Comparison of ENCODE assay signal across 27 cellular contexts in the genomic region with DNA sequence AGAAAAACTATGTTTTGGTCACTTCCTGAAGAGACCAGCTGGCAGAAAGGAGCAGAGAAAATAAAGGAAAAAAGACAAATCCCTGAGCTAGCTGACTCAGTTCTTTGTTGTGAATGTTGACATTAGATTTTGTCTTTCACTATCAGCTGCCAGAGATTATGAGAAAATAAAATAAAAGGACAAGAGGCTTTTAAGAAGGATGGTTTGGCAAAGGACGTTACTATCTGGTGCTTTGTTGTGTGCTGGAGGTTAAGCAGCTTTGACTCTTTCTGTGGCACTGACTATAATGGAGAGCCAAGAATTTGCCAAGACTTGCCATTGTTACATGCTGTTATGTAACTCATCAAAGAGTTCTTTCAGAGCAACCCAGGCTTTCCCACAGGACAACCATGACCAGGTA. TPM values are rescaled to one million over a fixed set of nuclear protein-coding genes. Genes with fewer than 3 reads are reported as not detected.
A peak's percentile ranks its signal among the peaks of the same experiment; 100 is the strongest.
DNase-seq lines count a peak whose midpoint lies in the region; ATAC-seq, FAIRE-seq and TF ChIP-seq lines count a peak whose summit lies in the region.
"Had no signal": no experiment of that assay in that cellular context is flagged by ENCODE, and none has a peak within 500 bp of the region (broad histone marks: within the 10 kb centered on the region; RNA-seq: fewer than 3 reads in every experiment).

No MANE protein-coding gene starts in this region.

- no peak for FAIRE-seq in endothelial cell of umbilical vein (lab: Jason Lieb, UNC)

- H2AFZ ChIP-seq in ACC112 (ENCODE audit: low read length, unreplicated experiment): peak overlapping the region; percentile 61
- no peak overlapping the region for H2AFZ ChIP-seq in endothelial cell of umbilical vein (ENCODE audit: low read depth, low read length)
- peak overlapping the region; percentile 82 for H2AFZ ChIP-seq in neuronal stem cell (ENCODE audit: low read length)

- no peak overlapping the region for H2BK12ac ChIP-seq in neuronal stem cell (ENCODE audit: low read length)

- intact Hi-C loops in endothelial cell of umbilical vein (cut with micrococcal nuclease) (no loop called here), heart right ventricle (cut with DNase I) (no loop called here), upper lobe of right lung (cut with DNase I) (no loop called here)

- H3K9me1 ChIP-seq in endothelial cell of umbilical vein (replicated peaks; ENCODE audit: control insufficient read depth, extremely low read depth, insufficient read depth, low read length): no peaks in the 10 kb centered on the region

- DNase-seq in NCI-H2196 (lab: John Stamatoyannopoulos, UW; ENCODE audit: unreplicated experiment) (peak; percentile 8), endothelial cell of umbilical vein (ENCODE audit: low read depth, low spot score) (peak; percentile 10), neuronal stem cell (ENCODE audit: low spot score) (peak; percentile 6), heart right ventricle (no peak), OCI-M1 (lab: John Stamatoyannopoulos, UW) (no peak), upper lobe of right lung (no peak), putamen (ENCODE audit: low spot score) (no peak)
- DNase-seq: ACHN; activated CD8-positive, alpha-beta memory T cell treated with anti-CD3 and anti-CD28 coated beads, Interleukin-2, amount 50 U/mL, for 48 hours; activated gamma-delta T cell treated with Interleukin-2 at 50 U/mL for 16 hours; dermis blood vessel endothelial cell; left colon; NCI-H1436 treated with DMSO at 0.1 percent for 48 hours; NCI-H2227 treated with DMSO at 0.1 percent for 48 hours; right cardiac atrium; substantia nigra had no signal

- H3K9ac ChIP-seq in endothelial cell of umbilical vein (replicated peaks; ENCODE audit: extremely low read depth, insufficient read depth, low read length) (no peak overlapping the region), neuronal stem cell (ENCODE audit: low read depth, low read length, poor library complexity) (no peak overlapping the region)

- TF ChIP-seq CTCF in endothelial cell of umbilical vein (IDR thresholded peaks at IDR 0.05; ENCODE audit: extremely low read depth in 1 of 2, insufficient read depth in 1 of 2, low read depth in 1 of 2, low read length in 2 of 2) (no peak), heart right ventricle (IDR thresholded peaks at IDR 0.05) (no peak), upper lobe of right lung (IDR thresholded peaks at IDR 0.05) (no peak)

- H2BK5ac ChIP-seq in neuronal stem cell (ENCODE audit: low read length): no peak overlapping the region

- no peak overlapping the region for H2AK5ac ChIP-seq in neuronal stem cell (ENCODE audit: low read depth, low read length)

- H3K4me1 ChIP-seq in ACC112 (ENCODE audit: control insufficient read depth, insufficient read depth, low read length, unreplicated experiment) (peaks cover 25% of the 10 kb centered on the region), endothelial cell of umbilical vein (ENCODE audit: control insufficient read depth, extremely low read depth, insufficient read depth, low read length) (no peaks in the 10 kb centered on the region), neuronal stem cell (ENCODE audit: control insufficient read depth in 2 of 2, insufficient read depth in 1 of 2, low read depth in 1 of 2, low read length in 2 of 2) (peaks cover 5 to 7% of the 10 kb centered on the region in 2 donors), heart right ventricle (no peaks in the 10 kb centered on the region), upper lobe of right lung (no peaks in the 10 kb centered on the region)

- no peak overlapping the region for H3K4ac ChIP-seq in neuronal stem cell (ENCODE audit: low read length)

- no peak overlapping the region for H4K8ac ChIP-seq in neuronal stem cell (ENCODE audit: low read depth, low read length)

- POLR2A ChIA-PET in endothelial cell of umbilical vein (lab: Charles Lee): no interaction called here

- H3K4me3 ChIP-seq in ACC112 (ENCODE audit: low read depth, low read length) (no peak overlapping the region), endothelial cell of umbilical vein (replicated peaks in 1 of 3; ENCODE audit: insufficient read depth in 1 of 3, low read depth in 1 of 3, low read length in 3 of 3) (no peak overlapping the region), neuronal stem cell (ENCODE audit: low read length in 2 of 2) (no peak overlapping the region), heart right ventricle (no peak overlapping the region), upper lobe of right lung (no peak overlapping the region)
- H3K4me3 ChIP-seq: cardiac muscle cell had no signal

- H4K20me1 ChIP-seq in endothelial cell of umbilical vein (replicated peaks; ENCODE audit: control insufficient read depth, extremely low read depth, insufficient read depth, low read length): no peaks in the 10 kb centered on the region

- dilution Hi-C loops in endothelial cell of umbilical vein (cut with MboI; ENCODE audit: extremely low pct_ligation_motif_present, low sequenced_read_pairs): no loop called here

- H3K79me2 ChIP-seq in ACC112 (ENCODE audit: control insufficient read depth, insufficient read depth, low read length, unreplicated experiment) (no peaks in the 10 kb centered on the region), endothelial cell of umbilical vein (ENCODE audit: control insufficient read depth, insufficient read depth, low read length) (no peaks in the 10 kb centered on the region)

- no peak overlapping the region for H2BK15ac ChIP-seq in neuronal stem cell (ENCODE audit: low read length)

- H3K36me3 ChIP-seq in ACC112 (ENCODE audit: insufficient read depth, low read length) (no peaks in the 10 kb centered on the region), endothelial cell of umbilical vein (ENCODE audit: control insufficient read depth in 2 of 2, extremely low read depth in 1 of 2, insufficient read depth in 2 of 2, low read length in 2 of 2) (no peaks in the 10 kb centered on the region), neuronal stem cell (replicated peaks in 1 of 2; ENCODE audit: control insufficient read depth in 2 of 2, insufficient read depth in 2 of 2, low read length in 2 of 2) (no peaks in the 10 kb centered on the region), heart right ventricle (no peaks in the 10 kb centered on the region), upper lobe of right lung (no peaks in the 10 kb centered on the region)
- H3K36me3 ChIP-seq: cardiac muscle cell had no signal

- H3K27me3 ChIP-seq in ACC112 (ENCODE audit: insufficient read depth, low read length) (no peaks in the 10 kb centered on the region), endothelial cell of umbilical vein (ENCODE audit: control insufficient read depth in 2 of 2, insufficient read depth in 2 of 2, low read length in 2 of 2) (no peaks in the 10 kb centered on the region), neuronal stem cell (ENCODE audit: control insufficient read depth in 3 of 3, insufficient read depth in 3 of 3, low read depth in 1 of 3, low read length in 3 of 3) (no peaks in the 10 kb centered on the region), heart right ventricle (no peaks in the 10 kb centered on the region), upper lobe of right lung (no peaks in the 10 kb centered on the region)
- H3K27me3 ChIP-seq: cardiac muscle cell had no signal

- H3K27ac ChIP-seq in ACC112 (ENCODE audit: low read depth, low read length) (no peak overlapping the region), endothelial cell of umbilical vein (ENCODE audit: insufficient read depth, low read depth, low read length) (no peak overlapping the region), neuronal stem cell (replicated peaks; ENCODE audit: low read length) (no peak overlapping the region), heart right ventricle (no peak overlapping the region), upper lobe of right lung (no peak overlapping the region)
- H3K27ac ChIP-seq: cardiac muscle cell, HL-60 had no signal

- no peaks in the 10 kb centered on the region for H3K79me1 ChIP-seq in neuronal stem cell (ENCODE audit: low read depth, low read length)

- no TSS peak for BruUV-seq in endothelial cell of umbilical vein (replicated peaks; lab: Mats Ljungman, UMichigan)

- H2BK120ac ChIP-seq in neuronal stem cell (ENCODE audit: low read depth, low read length): no peak overlapping the region

- TF ChIP-seq POLR2A in endothelial cell of umbilical vein (IDR thresholded peaks at IDR 0.05; ENCODE audit: low read depth, low read length): no peak

- H3K23ac ChIP-seq in neuronal stem cell (ENCODE audit: low read depth, low read length, poor library complexity): no peak overlapping the region

- no peak for ATAC-seq in heart right ventricle
- no peak for ATAC-seq in upper lobe of right lung
- ATAC-seq: left colon, Panc1, right cardiac atrium had no signal

- CTCF ChIA-PET in endothelial cell of umbilical vein (lab: Charles Lee): interaction anchor here (1.5 to 1.8 kb wide), 2 partner anchors 9 to 19 kb away, joined by 3 to 5 read pairs; no protein-coding TSS in a partner anchor

- H3K14ac ChIP-seq in neuronal stem cell (ENCODE audit: low read length): no peak overlapping the region

- H4K91ac ChIP-seq in neuronal stem cell (ENCODE audit: low read depth, low read length, poor library complexity): no peak overlapping the region

- no CpG with 5 or more reads among the region's 1 CpG for WGBS in neuronal stem cell (ENCODE audit: extremely low coverage in 2 of 2, insufficient read length in 2 of 2, insufficient replicate concordance in 1 of 2), 2 donors
- WGBS in heart right ventricle, 2 donors: 52 to 61% methylated on average over 1 of the region's 1 CpG

- H3K9me3 ChIP-seq in endothelial cell of umbilical vein (replicated peaks; ENCODE audit: control insufficient read depth, insufficient read depth, low read length) (no peaks in the 10 kb centered on the region), neuronal stem cell (replicated peaks in 1 of 2; ENCODE audit: control insufficient read depth in 2 of 2, insufficient read depth in 1 of 2, low read depth in 1 of 2, low read length in 2 of 2) (peaks cover 0 to 1% of the 10 kb centered on the region in 2 donors), heart right ventricle (no peaks in the 10 kb centered on the region), upper lobe of right lung (no peaks in the 10 kb centered on the region)

- no peak overlapping the region for H3K4me2 ChIP-seq in endothelial cell of umbilical vein (ENCODE audit: insufficient read depth, low read length)
- H3K4me2 ChIP-seq in neuronal stem cell (ENCODE audit: insufficient read depth, low read length, poor library complexity, severe bottlenecking): no peak overlapping the region

- no peak overlapping the region for H3K18ac ChIP-seq in neuronal stem cell (ENCODE audit: low read length)

RNA-seq across cellular contexts. Expression of a gene that starts 12.1 kb away (rescaled TPM):
- total RNA-seq in endothelial cell of umbilical vein (not detected in 2 replicates), heart right ventricle (1 to 10 TPM; 2.1 to 6.5 (median 4.0) TPM), upper lobe of right lung (not detected)
- polyA plus RNA-seq in endothelial cell of umbilical vein (not detected in 2 replicates), heart right ventricle (1 to 10 TPM in 1 of 2 donors, under 1 TPM in 1; 0.95 to 1.2 TPM)
- polyA plus RNA-seq in endothelial cell of umbilical vein (2011; cell fraction: cytosol; rRNA removed): not detected in 2 replicates
- 0.04 TPM in 1 of 2 replicates, not detected in the other for polyA plus RNA-seq in endothelial cell of umbilical vein (2011; cell fraction: nucleus; rRNA removed)
- polyA plus RNA-seq in endothelial cell of umbilical vein (2012): not detected in 2 replicates
- not detected in 2 replicates for polyA minus RNA-seq in endothelial cell of umbilical vein
- not detected for polyA minus RNA-seq in endothelial cell of umbilical vein (2011; cell fraction: cytosol; rRNA and poly(A)+ RNA removed)
- polyA minus RNA-seq in endothelial cell of umbilical vein (2011; cell fraction: nucleus; rRNA and poly(A)+ RNA removed): not detected in 2 replicates
- not detected for polyA plus RNA-seq in neuronal stem cell (2013, experiment 1 of 2)
- not detected for polyA plus RNA-seq in neuronal stem cell (2013, experiment 2 of 2)
- total RNA-seq: cardiac muscle cell; dermis blood vessel endothelial cell; epithelial cell of proximal tubule; MCF 10A; mesothelial cell of epicardium; T-helper 2 cell treated with Interferon-gamma antibody and Interleukin-4, amounts not matched to agents 100 ng/mL and 5 ng/mL, for 36 hours had no signal
- polyA plus RNA-seq: CD14-positive monocyte, IgD-negative memory B cell, neural cell had no signal

Comparison
In these comparisons a context has a peak if more than half of its experiments do, and no peak if none do; other contexts are left out.
1. DNase-seq: peak in NCI-H2196 (single experiment), endothelial cell of umbilical vein (single experiment) and neuronal stem cell (single experiment); none in heart right ventricle (0 of 2), OCI-M1 (single experiment), upper lobe of right lung (single experiment) and putamen (single experiment).